In genomic region chr7:16051561-16052280, GRCh38 we compare ENCODE assay signal across 25 cellular contexts.
A peak's percentile ranks its signal among the peaks of the same experiment; 100 is the strongest.
DNase-seq lines count a peak whose midpoint lies in the region; ATAC-seq and TF ChIP-seq lines count a peak whose summit lies in the region.
"Had no signal": no experiment of that assay in that cellular context is flagged by ENCODE, and none has a peak within 500 bp of the region (broad histone marks: within the 10 kb centered on the region; RNA-seq: fewer than 3 reads in every experiment).

No MANE protein-coding gene starts in this region.

- H3K4me3 ChIP-seq in MG63 (no peak overlapping the region), cardiac fibroblast (replicated peaks in 1 of 2; ENCODE audit: low read depth in 2 of 2, low read length in 2 of 2) (no peak overlapping the region), left lung (no peak overlapping the region)
- H3K4me3 ChIP-seq: coronary artery, esophagus squamous epithelium, heart left ventricle, tibial artery had no signal

- TF ChIP-seq CTCF in cardiac fibroblast (IDR thresholded peaks at IDR 0.05; ENCODE audit: low read depth, low read length) = no peak
- no peak for TF ChIP-seq CTCF in left lung (IDR thresholded peaks at IDR 0.05)

- ATAC-seq in left lung (peak; percentile 34), GM18511 (IDR thresholded peaks at IDR 0.05; ENCODE audit: unreplicated experiment) (no peak)
- ATAC-seq: activated CD8-positive, alpha-beta T cell treated with anti-CD3 and anti-CD28 coated beads, Interleukin-2, amount 10 ng/mL, durations not matched to agents 7 days and 5 days had no signal

- H3K27me3 ChIP-seq in MG63 (0 out of 2 replicates have a peak, but pooled peaks cover 6% of the 10 kb centered on the region), left lung (no peaks in the 10 kb centered on the region)
- H3K27me3 ChIP-seq: esophagus squamous epithelium, heart left ventricle, tibial artery had no signal

- intact Hi-C loops in left lung (cut with DNase I) = no loop called here

- H3K27ac ChIP-seq in left lung (no peak overlapping the region), substantia nigra (ENCODE audit: low read depth, low read length, poor library complexity, severe bottlenecking) (no peak overlapping the region)
- H3K27ac ChIP-seq: coronary artery, esophagus squamous epithelium, heart left ventricle, tibial artery had no signal

- DNase-seq in GM03348 (ENCODE audit: low spot score) = peak; percentile 22
- peak; percentile 31 for DNase-seq in MG63
- DNase-seq in cardiac fibroblast (ENCODE audit: low read depth in 2 of 2) = peak; percentile 74 to 77
- no peak for DNase-seq in left lung
- no peak for DNase-seq in NCI-H187 (lab: John Stamatoyannopoulos, UW)
- no peak for DNase-seq in UCSD-AML1 (lab: John Stamatoyannopoulos, UW; ENCODE audit: unreplicated experiment)
- no peak for DNase-seq in substantia nigra (lab: John Stamatoyannopoulos, UW)
- DNase-seq: activated CD4-positive, alpha-beta T cell treated with anti-CD3 and anti-CD28 coated beads for 1 hour; activated CD8-positive, alpha-beta T cell treated with anti-CD3 and anti-CD28 coated beads, Interleukin-2, amount 10 ng/mL, durations not matched to agents 7 days and 5 days; activated effector memory CD4-positive, alpha-beta T cell treated with Interleukin-2 at 50 U/mL for 16 hours; activated naive CD8-positive, alpha-beta T cell treated with anti-CD3 and anti-CD28 coated beads, Interleukin-2, amount 10 ng/mL, durations not matched to agents 7 days and 5 days; activated T-cell treated with anti-CD3 and anti-CD28 coated beads for 4 hours; C1 segment of cervical spinal cord; Caco-2; esophagus squamous epithelium; HFFc6; KBM-7; naive B cell; NCI-H1417 treated with DMSO at 0.1 percent for 48 hours; NCI-H526; occipital lobe; tibial artery had no signal

- H3K4me1 ChIP-seq in left lung = peaks cover 0 to 5% of the 10 kb centered on the region in 2 donors
- H3K4me1 ChIP-seq: Caco-2, esophagus squamous epithelium had no signal

- H3K9me3 ChIP-seq in MG63 (no peaks in the 10 kb centered on the region), left lung (no peaks in the 10 kb centered on the region)
- H3K9me3 ChIP-seq: Caco-2, esophagus squamous epithelium, heart left ventricle, tibial artery had no signal

- H3K36me3 ChIP-seq in MG63 = no peaks in the 10 kb centered on the region
- no peaks in the 10 kb centered on the region for H3K36me3 ChIP-seq in left lung
- H3K36me3 ChIP-seq: esophagus squamous epithelium, heart left ventricle, tibial artery had no signal

Comparison
In these comparisons a context has a peak if more than half of its experiments do, and no peak if none do; other contexts are left out.
1. DNase-seq: peak in GM03348 (single experiment), MG63 (single experiment) and cardiac fibroblast (2 of 2); none in left lung (0 of 2), NCI-H187 (0 of 2), UCSD-AML1 (single experiment) and substantia nigra (0 of 49).